ENCODE assay signal across 12 cellular contexts in the genomic region with DNA sequence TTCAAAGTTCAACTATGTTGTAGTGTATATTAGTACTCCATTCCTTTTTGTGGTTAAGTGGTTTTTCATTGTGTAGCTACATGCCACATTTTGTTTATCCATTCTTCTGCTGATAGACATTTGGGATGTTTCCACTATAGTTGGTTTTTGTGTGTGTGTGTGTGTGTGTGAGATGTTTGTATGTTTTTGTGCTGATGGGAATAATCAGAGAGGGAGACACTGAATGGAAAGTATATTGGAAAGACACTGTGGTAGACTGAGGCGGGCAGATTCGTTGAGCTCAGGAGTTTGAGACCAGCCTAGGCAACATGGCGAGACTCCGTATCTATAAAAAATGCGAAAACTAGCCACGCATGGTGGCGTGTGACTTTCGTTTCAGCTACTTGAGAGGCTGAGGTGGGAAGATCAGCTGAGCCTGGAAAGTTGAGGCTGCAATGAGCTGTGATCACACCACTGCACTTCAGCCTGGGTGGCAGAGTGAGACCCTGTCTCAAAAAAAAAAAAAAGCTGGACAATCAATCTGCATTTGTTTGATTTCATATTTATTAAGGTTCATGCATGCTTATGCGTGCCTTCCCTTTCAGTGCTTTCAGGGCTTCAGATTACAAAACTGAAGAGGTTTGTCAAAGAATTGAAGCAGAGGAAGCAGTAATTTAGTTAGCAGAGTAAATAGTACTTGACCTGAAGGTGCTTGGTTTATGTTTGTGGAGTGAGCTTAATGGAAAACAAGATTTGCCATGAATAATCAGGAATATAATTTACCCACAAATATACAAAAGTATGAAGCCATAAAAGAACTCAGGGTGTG. TPM values are rescaled to one million over a fixed set of nuclear protein-coding genes. Genes with fewer than 3 reads are reported as not detected.
A peak's percentile ranks its signal among the peaks of the same experiment; 100 is the strongest.
DNase-seq lines count a peak whose midpoint lies in the region; ATAC-seq and TF ChIP-seq lines count a peak whose summit lies in the region.
"Had no signal": no experiment of that assay in that cellular context is flagged by ENCODE, and none has a peak within 500 bp of the region (broad histone marks: within the 10 kb centered on the region; RNA-seq: fewer than 3 reads in every experiment).

No MANE protein-coding gene starts in this region.

- H3K27me3 ChIP-seq in MM.1S (replicated peaks; ENCODE audit: insufficient read depth, low read length), result no peaks in the 10 kb centered on the region
- no peaks in the 10 kb centered on the region for H3K27me3 ChIP-seq in naive thymus-derived CD4-positive, alpha-beta T cell (ENCODE audit: control insufficient read depth in 2 of 2, insufficient read depth in 2 of 2, low read length in 2 of 2)

- no peak for TF ChIP-seq CTCF in MM.1S (IDR thresholded peaks at IDR 0.05; ENCODE audit: low read length)

- peak overlapping the region; percentile 91 for H3K27ac Mint-ChIP-seq in activated CD8-positive, alpha-beta T cell treated with anti-CD3 and anti-CD28 coated beads, Interleukin-2, amount 10 ng/mL, durations not matched to agents 7 days and 5 days
- peak overlapping the region; percentile 26 to 79 (median 66) for H3K27ac Mint-ChIP-seq in naive thymus-derived CD4-positive, alpha-beta T cell

- H3K4me1 ChIP-seq in MM.1S (ENCODE audit: low read length), result peaks cover 21% of the 10 kb centered on the region
- H3K4me1 ChIP-seq in naive thymus-derived CD4-positive, alpha-beta T cell (ENCODE audit: control insufficient read depth in 2 of 2, insufficient read depth in 2 of 2, low read length in 2 of 2), result peaks cover 10 to 59% of the 10 kb centered on the region in 2 donors

- peak overlapping the region; percentile 9; the same call in 1 of the 2 replicates for H3K4me3 ChIP-seq in MM.1S (ENCODE audit: low read length)
- peak overlapping the region; percentile 19 for H3K4me3 ChIP-seq in naive thymus-derived CD4-positive, alpha-beta T cell (ENCODE audit: low read length)
- H3K4me3 ChIP-seq: coronary artery had no signal

- DNase-seq in DMS53 (lab: John Stamatoyannopoulos, UW) (peak; percentile 87), MM.1S (peak; percentile 18), CD1c-positive myeloid dendritic cell (ENCODE audit: extremely low spot score) (no peak)
- DNase-seq in activated CD8-positive, alpha-beta T cell treated with anti-CD3 and anti-CD28 coated beads, Interleukin-2, amount 10 ng/mL, durations not matched to agents 7 days and 5 days, result no peak
- DNase-seq in naive thymus-derived CD4-positive, alpha-beta T cell, result no peak
- DNase-seq in effector CD8-positive, alpha-beta T cell (lab: John Stamatoyannopoulos, UW), result no peak
- no peak for DNase-seq in activated CD4-positive, CD25-positive, alpha-beta regulatory T cell treated with anti-CD3 and anti-CD28 coated beads, Interleukin-2, amount 50 U/mL, for 72 hours
- DNase-seq: COR-L47, left cardiac atrium, NCI-H226, occipital lobe had no signal

- peaks cover 15% of the 10 kb centered on the region for H3K36me3 ChIP-seq in MM.1S (replicated peaks; ENCODE audit: insufficient read depth, low read length)
- peaks cover 24 to 70% (median 40%) of the 10 kb centered on the region in 3 experiments for H3K36me3 ChIP-seq in naive thymus-derived CD4-positive, alpha-beta T cell (ENCODE audit: control insufficient read depth in 2 of 3, insufficient read depth in 3 of 3, low read length in 3 of 3)

- intact Hi-C loops in naive thymus-derived CD4-positive, alpha-beta T cell (cut with micrococcal nuclease), result no loop called here

- H3K27ac ChIP-seq in MM.1S (ENCODE audit: low read length), result peak overlapping the region; percentile 70; the same call in 1 of the 2 replicates
- peak overlapping the region; percentile 56 for H3K27ac ChIP-seq in naive thymus-derived CD4-positive, alpha-beta T cell (ENCODE audit: low read depth, low read length)
- H3K27ac ChIP-seq: coronary artery had no signal

- H3K9me3 Mint-ChIP-seq in activated CD8-positive, alpha-beta T cell treated with anti-CD3 and anti-CD28 coated beads, Interleukin-2, amount 10 ng/mL, durations not matched to agents 7 days and 5 days (ENCODE audit: insufficient read depth), result no peaks in the 10 kb centered on the region
- no peaks in the 10 kb centered on the region for H3K9me3 Mint-ChIP-seq in naive thymus-derived CD4-positive, alpha-beta T cell

- peaks cover 61% of the 10 kb centered on the region for H3K79me2 ChIP-seq in MM.1S (ENCODE audit: low read length)

- H3K4me1 Mint-ChIP-seq in activated CD8-positive, alpha-beta T cell treated with anti-CD3 and anti-CD28 coated beads, Interleukin-2, amount 10 ng/mL, durations not matched to agents 7 days and 5 days (ENCODE audit: low read depth), result peaks cover 46% of the 10 kb centered on the region
- H3K4me1 Mint-ChIP-seq in naive thymus-derived CD4-positive, alpha-beta T cell, result peaks cover 22 to 54% (median 41%) of the 10 kb centered on the region in 7 donors

- H3K4me3 Mint-ChIP-seq in activated CD8-positive, alpha-beta T cell treated with anti-CD3 and anti-CD28 coated beads, Interleukin-2, amount 10 ng/mL, durations not matched to agents 7 days and 5 days, result peak overlapping the region; percentile 48
- H3K4me3 Mint-ChIP-seq in naive thymus-derived CD4-positive, alpha-beta T cell, result peak overlapping the region in 8 of 10 donors; percentile 14 to 55 (median 39)

- no peaks in the 10 kb centered on the region for H3K27me3 Mint-ChIP-seq in activated CD8-positive, alpha-beta T cell treated with anti-CD3 and anti-CD28 coated beads, Interleukin-2, amount 10 ng/mL, durations not matched to agents 7 days and 5 days (ENCODE audit: low read depth)
- no peaks in the 10 kb centered on the region for H3K27me3 Mint-ChIP-seq in naive thymus-derived CD4-positive, alpha-beta T cell

- H3K36me3 Mint-ChIP-seq in activated CD8-positive, alpha-beta T cell treated with anti-CD3 and anti-CD28 coated beads, Interleukin-2, amount 10 ng/mL, durations not matched to agents 7 days and 5 days (ENCODE audit: low read depth), result peaks cover 63% of the 10 kb centered on the region
- H3K36me3 Mint-ChIP-seq in naive thymus-derived CD4-positive, alpha-beta T cell, result peaks cover 3 to 51% (median 32%) of the 10 kb centered on the region in 5 donors

- peak; percentile 10 for ATAC-seq in activated CD8-positive, alpha-beta T cell treated with anti-CD3 and anti-CD28 coated beads, Interleukin-2, amount 10 ng/mL, durations not matched to agents 7 days and 5 days
- peak; percentile 40 for ATAC-seq in naive thymus-derived CD4-positive, alpha-beta T cell

- H3K9me3 ChIP-seq in MM.1S (replicated peaks; ENCODE audit: insufficient read depth, low read length), result no peaks in the 10 kb centered on the region
- no peaks in the 10 kb centered on the region for H3K9me3 ChIP-seq in naive thymus-derived CD4-positive, alpha-beta T cell (ENCODE audit: control insufficient read depth in 2 of 3, low read length in 3 of 3)

- no peaks in the 10 kb centered on the region for H4K20me1 ChIP-seq in MM.1S (ENCODE audit: insufficient read depth, low read length)

- peaks cover 18% of the 10 kb centered on the region for H3F3A ChIP-seq in MM.1S (ENCODE audit: insufficient read depth, low read length)

- peak overlapping the region; percentile 40 for H3K4me2 ChIP-seq in MM.1S (ENCODE audit: low read depth, low read length)

- CTCF ChIA-PET in activated CD8-positive, alpha-beta T cell treated with anti-CD3 and anti-CD28 coated beads, Interleukin-2, amount 10 ng/mL, durations not matched to agents 7 days and 5 days (lab: Charles Lee), result interaction anchor here (1.3 to 3.4 kb wide), 5 partner anchors 10 to 15 kb away, joined by 4 to 27 read pairs (median 6); a partner anchor contains a TSS
- CTCF ChIA-PET in naive thymus-derived CD4-positive, alpha-beta T cell (lab: Charles Lee), result interaction anchor here (0.6 to 2.4 kb wide), 3 partner anchors 10 to 116 kb away, joined by 3 to 11 read pairs (median 3); a partner anchor contains a TSS

- H3K9ac ChIP-seq in MM.1S (ENCODE audit: low read length), result peak overlapping the region; percentile 12; the same call in 1 of the 2 replicates

- no peaks in the 10 kb centered on the region for H3K9me2 ChIP-seq in MM.1S (replicated peaks; ENCODE audit: insufficient read depth, low read length)

- no peak overlapping the region for H2AFZ ChIP-seq in MM.1S (ENCODE audit: low read length)

- POLR2A ChIA-PET in activated CD8-positive, alpha-beta T cell treated with anti-CD3 and anti-CD28 coated beads, Interleukin-2, amount 10 ng/mL, durations not matched to agents 7 days and 5 days (lab: Charles Lee), result interaction anchor here (0.6 to 3.8 kb wide), 8 partner anchors 13 to 1244 kb away, joined by 3 to 23 read pairs (median 4); a partner anchor contains a TSS
- POLR2A ChIA-PET in naive thymus-derived CD4-positive, alpha-beta T cell (lab: Charles Lee), result interaction anchor here (0.6 to 2.9 kb wide), 8 partner anchors 10 to 40 kb away, joined by 3 to 25 read pairs (median 4); a partner anchor contains a TSS

RNA-seq across cellular contexts. Expression of a gene that starts 14.7 kb away (rescaled TPM):
- 10 to 100 TPM; 88.9 to 94.6 TPM for total RNA-seq in activated CD8-positive, alpha-beta T cell treated with anti-CD3 and anti-CD28 coated beads, Interleukin-2, amount 10 ng/mL, durations not matched to agents 7 days and 5 days
- 100 to 1,000 TPM in 2 of 5 experiments, 10 to 100 TPM in 3; 68.7 to 122 (median 95.4) TPM for total RNA-seq in naive thymus-derived CD4-positive, alpha-beta T cell
- polyA plus RNA-seq in naive thymus-derived CD4-positive, alpha-beta T cell, result 10 to 100 TPM; 23.3 to 41.4 TPM

RNA-seq across cellular contexts. Expression of a gene that starts 22.9 kb away (rescaled TPM):
- total RNA-seq in activated CD8-positive, alpha-beta T cell treated with anti-CD3 and anti-CD28 coated beads, Interleukin-2, amount 10 ng/mL, durations not matched to agents 7 days and 5 days, result 10 to 100 TPM; 33.0 to 35.3 TPM
- 10 to 100 TPM in 3 of 5 experiments, 1 to 10 TPM in 2; 5.6 to 31.4 (median 14.9) TPM for total RNA-seq in naive thymus-derived CD4-positive, alpha-beta T cell
- polyA plus RNA-seq in naive thymus-derived CD4-positive, alpha-beta T cell, result 10 to 100 TPM; 40.5 to 49.6 TPM

RNA-seq across cellular contexts. Expression of a gene that starts 26.5 kb away (rescaled TPM):
- total RNA-seq in activated CD8-positive, alpha-beta T cell treated with anti-CD3 and anti-CD28 coated beads, Interleukin-2, amount 10 ng/mL, durations not matched to agents 7 days and 5 days, result 10 to 100 TPM; 58.3 to 69.3 TPM
- 100 to 1,000 TPM in 1 of 5 experiments, 10 to 100 TPM in 4; 70.9 to 102 (median 83.2) TPM for total RNA-seq in naive thymus-derived CD4-positive, alpha-beta T cell
- 10 to 100 TPM in 1 of 2 donors, 1 to 10 TPM in 1; 9.9 to 27.9 TPM for polyA plus RNA-seq in naive thymus-derived CD4-positive, alpha-beta T cell

RNA-seq across cellular contexts. Expression of a gene that starts 52.5 kb away (rescaled TPM):
- 10 to 100 TPM; 60.7 to 61.1 TPM for total RNA-seq in activated CD8-positive, alpha-beta T cell treated with anti-CD3 and anti-CD28 coated beads, Interleukin-2, amount 10 ng/mL, durations not matched to agents 7 days and 5 days
- 100 to 1,000 TPM in 3 of 5 experiments, 10 to 100 TPM in 2; 74.2 to 117 (median 104) TPM for total RNA-seq in naive thymus-derived CD4-positive, alpha-beta T cell
- polyA plus RNA-seq in naive thymus-derived CD4-positive, alpha-beta T cell, result 10 to 100 TPM; 23.1 to 34.3 TPM

Comparison
In these comparisons a context has a peak if more than half of its experiments do, and no peak if none do; other contexts are left out.
1. DNase-seq: peak in DMS53 (single experiment) and MM.1S (single experiment); none in activated CD8-positive, alpha-beta T cell treated with anti-CD3 and anti-CD28 coated beads, Interleukin-2, amount 10 ng/mL, durations not matched to agents 7 days and 5 days (single experiment), naive thymus-derived CD4-positive, alpha-beta T cell (0 of 9), effector CD8-positive, alpha-beta T cell (single experiment), CD1c-positive myeloid dendritic cell (single experiment) and activated CD4-positive, CD25-positive, alpha-beta regulatory T cell treated with anti-CD3 and anti-CD28 coated beads, Interleukin-2, amount 50 U/mL, for 72 hours (single experiment).